ENCODE assay signal across 9 cellular contexts in the genomic region with DNA sequence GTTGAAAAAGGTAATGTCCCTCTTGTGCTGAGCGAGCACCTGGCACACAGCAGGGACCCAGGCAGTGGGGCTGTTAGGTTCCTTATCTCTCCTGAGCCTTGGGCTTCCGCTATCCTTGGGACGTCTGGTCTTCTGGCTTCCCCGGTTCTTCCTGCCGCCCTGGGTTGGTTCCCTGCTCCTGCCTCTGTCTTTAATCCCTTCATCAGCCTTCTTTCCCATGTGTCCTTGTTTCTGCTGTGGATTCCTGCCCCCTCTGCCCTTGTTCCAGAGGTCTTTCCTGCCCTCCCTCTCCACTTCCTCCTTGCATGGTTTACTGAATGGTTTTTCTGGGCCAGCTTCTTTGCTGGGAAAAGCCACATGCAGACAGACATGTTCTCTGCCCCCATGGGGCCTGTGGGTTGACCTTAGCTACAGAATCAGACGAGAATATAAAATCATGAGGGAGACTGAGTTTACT. TPM values are rescaled to one million over a fixed set of nuclear protein-coding genes. Genes with fewer than 3 reads are reported as not detected.
DNase-seq lines count a peak whose midpoint lies in the region; TF ChIP-seq lines count a peak whose summit lies in the region.
"Had no signal": no experiment of that assay in that cellular context is flagged by ENCODE, and none has a peak within 500 bp of the region (broad histone marks: within the 10 kb centered on the region; RNA-seq: fewer than 3 reads in every experiment).

No MANE protein-coding gene starts in this region.

- DNase-seq in OCI-LY7 (ENCODE audit: low spot score): peak; percentile 50
- no peak for DNase-seq in endodermal cell
- DNase-seq in iPS-NIHi11 (ENCODE audit: low spot score): no peak
- no peak for DNase-seq in kidney glomerular epithelial cell (lab: John Stamatoyannopoulos, UW)
- DNase-seq in COR-L47 (lab: John Stamatoyannopoulos, UW): no peak
- DNase-seq: NCI-H146 had no signal

- H3K4me1 Mint-ChIP-seq in endodermal cell: peaks cover 28% of the 10 kb centered on the region

- H2AFZ ChIP-seq in OCI-LY7 (ENCODE audit: low read length): no peak overlapping the region
- H2AFZ ChIP-seq in parathyroid adenoma: no peak overlapping the region

- no peaks in the 10 kb centered on the region for H3K9me3 Mint-ChIP-seq in endodermal cell

- no peaks in the 10 kb centered on the region for H3K9me2 ChIP-seq in OCI-LY7 (ENCODE audit: insufficient read depth, low read length)

- peaks cover 48% of the 10 kb centered on the region for H3K36me3 Mint-ChIP-seq in endodermal cell (ENCODE audit: low read depth)

- H3K4me3 Mint-ChIP-seq in endodermal cell: no peak overlapping the region

- H3K27me3 ChIP-seq in endodermal cell (ENCODE audit: control insufficient read depth, insufficient read depth, low read length, poor library complexity, severe bottlenecking) (no peaks in the 10 kb centered on the region), parathyroid adenoma (ENCODE audit: control insufficient read depth, insufficient read depth, low read length) (no peaks in the 10 kb centered on the region)
- H3K27me3 ChIP-seq: cardiac muscle cell had no signal

- peaks cover 55% of the 10 kb centered on the region for H3K4me1 ChIP-seq in OCI-LY7 (ENCODE audit: insufficient read depth, low read length, poor library complexity, severe bottlenecking)
- H3K4me1 ChIP-seq in endodermal cell (ENCODE audit: control insufficient read depth, insufficient read depth, low read length): peaks cover 3% of the 10 kb centered on the region
- H3K4me1 ChIP-seq in parathyroid adenoma: peaks cover 39% of the 10 kb centered on the region

- peak overlapping the region; percentile 4 for H3K9ac ChIP-seq in endodermal cell (ENCODE audit: extremely low read depth, low read length, poor library complexity, severe bottlenecking)
- no peak overlapping the region for H3K9ac ChIP-seq in parathyroid adenoma

- intact Hi-C loops in OCI-LY7 (cut with micrococcal nuclease; ENCODE audit: unreplicated experiment): loop anchor here (2.0 to 5.0 kb wide), 3 partner anchors 23 to 155 kb away; partner anchors contain the start of genes NLRP11 and U2AF2

- 82 to 90% methylated on average over 3 to 6 of the region's 6 CpGs for WGBS in endodermal cell (ENCODE audit: insufficient coverage in 1 of 2, insufficient read length in 1 of 2), 2 experiments

- H3K4me3 ChIP-seq in GM08714 (ENCODE audit: low read length) (peak overlapping the region; percentile 84; the same call in 1 of the 2 replicates), OCI-LY7 (ENCODE audit: low read depth, low read length, poor library complexity, severe bottlenecking) (peak overlapping the region; percentile 95), endodermal cell (ENCODE audit: low read length) (peak overlapping the region; percentile 88), parathyroid adenoma (ENCODE audit: low read depth, low read length) (peak overlapping the region; percentile 79)
- H3K4me3 ChIP-seq: cardiac muscle cell had no signal

- POLR2A ChIA-PET in OCI-LY7 (lab: Charles Lee): interaction anchor here (2.3 kb wide), 1 partner anchor 21 kb away, joined by 6 read pairs; no protein-coding TSS in a partner anchor

- H3K79me2 ChIP-seq in OCI-LY7 (ENCODE audit: insufficient read depth, low read depth, low read length): peaks cover 79% of the 10 kb centered on the region
- peaks cover 45% of the 10 kb centered on the region for H3K79me2 ChIP-seq in parathyroid adenoma

- H3K27ac Mint-ChIP-seq in endodermal cell: peak overlapping the region; percentile 77

- CTCF ChIA-PET in OCI-LY7 (lab: Charles Lee; ENCODE audit: unreplicated experiment): no interaction called here

- H3K27me3 Mint-ChIP-seq in endodermal cell (ENCODE audit: insufficient read depth): no peaks in the 10 kb centered on the region

- TF ChIP-seq CTCF in OCI-LY7 (conservative IDR thresholded peaks at IDR 0.05; ENCODE audit: low read length) (no peak), endodermal cell (conservative IDR thresholded peaks at IDR 0.05) (no peak), parathyroid adenoma (IDR thresholded peaks at IDR 0.05) (no peak)

- no TSS peak for BruUV-seq in OCI-LY7 (replicated peaks; lab: Mats Ljungman, UMichigan)

- no peaks in the 10 kb centered on the region for H3K9me3 ChIP-seq in OCI-LY7 (ENCODE audit: low read length)
- no peaks in the 10 kb centered on the region for H3K9me3 ChIP-seq in endodermal cell (ENCODE audit: control insufficient read depth, low read length)
- H3K9me3 ChIP-seq in parathyroid adenoma (ENCODE audit: control insufficient read depth, low read length): no peaks in the 10 kb centered on the region

- H3K36me3 ChIP-seq in OCI-LY7 (ENCODE audit: insufficient read depth, low read length) (peaks cover 85% of the 10 kb centered on the region), endodermal cell (ENCODE audit: control insufficient read depth, insufficient read depth, low read length) (peaks cover 45% of the 10 kb centered on the region), parathyroid adenoma (ENCODE audit: control insufficient read depth, insufficient read depth, low read length) (no peaks in the 10 kb centered on the region)

- H3K4me2 ChIP-seq in OCI-LY7 (ENCODE audit: low read length) (peak overlapping the region; percentile 92), parathyroid adenoma (ENCODE audit: low read length) (peak overlapping the region; percentile 89)

- peak overlapping the region; percentile 97 for H3K27ac ChIP-seq in OCI-LY7 (ENCODE audit: low read depth, low read length, poor library complexity, severe bottlenecking)
- no peak overlapping the region for H3K27ac ChIP-seq in endodermal cell (ENCODE audit: low read depth, low read length)
- H3K27ac ChIP-seq in parathyroid adenoma: peak overlapping the region; percentile 61
- H3K27ac ChIP-seq: cardiac muscle cell had no signal

- H4K20me1 ChIP-seq in OCI-LY7 (ENCODE audit: insufficient read depth, low read length): no peaks in the 10 kb centered on the region; the same call in 1 of the 2 replicates

RNA-seq across cellular contexts. Expression of gene EPN1, which starts 2.6 kb away (rescaled TPM):
- total RNA-seq in OCI-LY7 (2014; rRNA removed; shearing (Covaris generic)): 40.5 and 46.3 TPM in 2 replicates
- 120 and 121 TPM in 2 replicates for total RNA-seq in OCI-LY7 (2022)
- total RNA-seq in endodermal cell: 100 to 1,000 TPM; 148 to 149 TPM
- polyA plus RNA-seq in endodermal cell (2013, experiment 1 of 2): 79.8 TPM
- 73.0 TPM for polyA plus RNA-seq in endodermal cell (2013, experiment 2 of 2)

RNA-seq across cellular contexts. Expression of gene U2AF2, which starts 22.8 kb away (rescaled TPM):
- total RNA-seq in OCI-LY7 (2014; rRNA removed; shearing (Covaris generic)): 193 and 211 TPM in 2 replicates
- total RNA-seq in OCI-LY7 (2022) (233 and 264 TPM in 2 replicates), endodermal cell (100 to 1,000 TPM; 264 to 293 TPM)
- 180 TPM for polyA plus RNA-seq in endodermal cell (2013, experiment 1 of 2)
- polyA plus RNA-seq in endodermal cell (2013, experiment 2 of 2): 161 TPM

RNA-seq across cellular contexts. Expression of gene CCDC106, which starts 29.6 kb away (rescaled TPM):
- total RNA-seq in OCI-LY7 (2014; rRNA removed; shearing (Covaris generic)): 29.4 and 30.1 TPM in 2 replicates
- total RNA-seq in OCI-LY7 (2022): 29.0 and 30.9 TPM in 2 replicates
- total RNA-seq in endodermal cell: 10 to 100 TPM; 18.0 to 24.9 TPM
- polyA plus RNA-seq in endodermal cell (2013, experiment 1 of 2): 16.2 TPM
- 14.6 TPM for polyA plus RNA-seq in endodermal cell (2013, experiment 2 of 2)

RNA-seq across cellular contexts. Expression of gene ZNF581, which starts 34.2 kb away (rescaled TPM):
- 26.6 and 44.5 TPM in 2 replicates for total RNA-seq in OCI-LY7 (2014; rRNA removed; shearing (Covaris generic))
- total RNA-seq in OCI-LY7 (2022) (39.7 and 41.8 TPM in 2 replicates), endodermal cell (10 to 100 TPM; 47.2 to 48.7 TPM)
- 41.7 TPM for polyA plus RNA-seq in endodermal cell (2013, experiment 1 of 2)
- polyA plus RNA-seq in endodermal cell (2013, experiment 2 of 2): 38.5 TPM

RNA-seq across cellular contexts. Expression of gene ZNF580, which starts 36.8 kb away (rescaled TPM):
- total RNA-seq in OCI-LY7 (2014; rRNA removed; shearing (Covaris generic)): 17.6 and 24.4 TPM in 2 replicates
- 50.0 and 52.1 TPM in 2 replicates for total RNA-seq in OCI-LY7 (2022)
- 10 to 100 TPM; 27.3 to 38.6 TPM for total RNA-seq in endodermal cell
- 35.6 TPM for polyA plus RNA-seq in endodermal cell (2013, experiment 1 of 2)
- 31.7 TPM for polyA plus RNA-seq in endodermal cell (2013, experiment 2 of 2)
